8 cellular contexts compared by ENCODE assay signal in genomic region chr19:15629003-15629880, GRCh38. TPM values are rescaled to one million over a fixed set of nuclear protein-coding genes. Genes with fewer than 3 reads are reported as not detected.
DNase-seq lines count a peak whose midpoint lies in the region; ATAC-seq and TF ChIP-seq lines count a peak whose summit lies in the region.

No MANE protein-coding gene starts in this region.

- in situ Hi-C loops in mammary epithelial cell (cut with MboI; ENCODE audit: low sequenced_read_pairs in 2 of 2), result loop anchor here (10.0 to 25.0 kb wide), 4 partner anchors 236 to 558 kb away; partner anchors contain the start of genes FAM32A (in 2 of the 2) and AP1M1 (in 1 of the 2)

- no peak overlapping the region for H3K27ac ChIP-seq in mammary epithelial cell (ENCODE audit: insufficient read depth, low read depth, low read length)

- H3K9me3 Mint-ChIP-seq in WTC11, result peaks cover 41% of the 10 kb centered on the region

- no peak overlapping the region for H3K27ac Mint-ChIP-seq in WTC11

- ATAC-seq in WTC11, result peak; percentile 90
- no peak for ATAC-seq in HG02840 (IDR thresholded peaks at IDR 0.05; ENCODE audit: low FRiP score, unreplicated experiment)

- CTCF ChIA-PET in WTC11 (lab: Charles Lee) (interaction anchor here (0.7 to 1.0 kb wide), 4 partner anchors 151 to 482 kb away, joined by 3 to 4 read pairs (median 3); no protein-coding TSS in a partner anchor), mammary epithelial cell (lab: Charles Lee; ENCODE audit: low non-redundant PET) (interaction anchor here (0.7 kb wide), 1 partner anchor 95 kb away, joined by 4 read pairs; no protein-coding TSS in a partner anchor)

- 8% methylated on average over 22 of the region's 25 CpGs for WGBS in mammary epithelial cell (ENCODE audit: low coverage, missing lambda C conversion rate)

- intact Hi-C loops in mammary epithelial cell (cut with micrococcal nuclease), result loop anchor here (1.0 to 10.0 kb wide), 5 partner anchors 181 to 756 kb away; no protein-coding TSS in a partner anchor

- POLR2A ChIA-PET in WTC11 (lab: Charles Lee), result no interaction called here

- no peaks in the 10 kb centered on the region for H3K27me3 ChIP-seq in mammary epithelial cell (ENCODE audit: insufficient read depth, low read length)

- peak; percentile 21 to 70 (median 22) for DNase-seq in NCI-H1417 (lab: John Stamatoyannopoulos, UW)
- DNase-seq in NCI-H1417 treated with DMSO at 0.1 percent for 48 hours (lab: John Stamatoyannopoulos, UW), result no peak
- DNase-seq in NCI-H2081 treated with DMSO at 0.1 percent for 48 hours (lab: John Stamatoyannopoulos, UW), result peak; percentile 6
- peak; percentile 90 for DNase-seq in WTC11 (ENCODE audit: low spot score)
- DNase-seq in mammary epithelial cell, result peak; percentile 64
- DNase-seq in islet precursor cell, result peak; percentile 78
- peak; percentile 93 to 94 for DNase-seq in stimulated activated CD4-positive, alpha-beta T cell treated with anti-CD3 and anti-CD28 coated beads, Interleukin-1b, Interleukin-23, amount 100 ng/mL, for 4 hours (ENCODE audit: low read depth in 2 of 2)

- BruUV-seq in mammary epithelial cell (replicated peaks; lab: Mats Ljungman, UMichigan), result no TSS peak

- H3K9ac ChIP-seq in mammary epithelial cell (ENCODE audit: insufficient read depth, low read length), result no peak overlapping the region

- H3K4me2 ChIP-seq in mammary epithelial cell (ENCODE audit: insufficient read depth, low read depth, low read length), result peak overlapping the region; percentile 58

- peaks cover 3% of the 10 kb centered on the region for H3K4me1 ChIP-seq in mammary epithelial cell (ENCODE audit: insufficient read depth, low read length)

- H3K27me3 Mint-ChIP-seq in WTC11 (ENCODE audit: low read depth), result peaks cover 3% of the 10 kb centered on the region; the same call in 1 of the 2 replicates

- 0 out of 2 replicates have a peak, but pooled peaks cover 2% of the 10 kb centered on the region for H3K36me3 Mint-ChIP-seq in WTC11

- dilution Hi-C loops in mammary epithelial cell (cut with HindIII; ENCODE audit: low sequenced_read_pairs), result loop anchor here (5.0 kb wide), 1 partner anchor 268 kb away; the partner anchor contains the start of gene CYP4F2

- H3K4me3 ChIP-seq in mammary epithelial cell (replicated peaks in 1 of 3; ENCODE audit: insufficient read depth in 1 of 3, low read depth in 2 of 3, low read length in 3 of 3), result peak overlapping the region in 1 of 3 experiments; percentile 12

- no peaks in the 10 kb centered on the region for H3K4me1 Mint-ChIP-seq in WTC11

- peak overlapping the region; percentile 62 for H2AFZ ChIP-seq in mammary epithelial cell (ENCODE audit: low read depth, low read length)

- no peak overlapping the region for H3K4me3 Mint-ChIP-seq in WTC11

- no peaks in the 10 kb centered on the region for H3K9me3 ChIP-seq in mammary epithelial cell (replicated peaks; ENCODE audit: insufficient read depth, low read length)

- TF ChIP-seq CTCF in WTC11 (IDR thresholded peaks at IDR 0.05) (peak; percentile 97), mammary epithelial cell (conservative IDR thresholded peaks at IDR 0.05 in 1 of 2, IDR thresholded peaks at IDR 0.05 in 1 of 2; ENCODE audit: extremely low read depth in 1 of 2, insufficient read depth in 1 of 2, low read depth in 1 of 2, low read length in 2 of 2) (peak; percentile 89 to 94)

- no peaks in the 10 kb centered on the region for H3K79me2 ChIP-seq in mammary epithelial cell (ENCODE audit: insufficient read depth, low read length)

- no peaks in the 10 kb centered on the region for H4K20me1 ChIP-seq in mammary epithelial cell (ENCODE audit: insufficient read depth, low read length)

- no peaks in the 10 kb centered on the region for H3K36me3 ChIP-seq in mammary epithelial cell (ENCODE audit: insufficient read depth, low read length)

TF ChIP-seq in WTC11, 78 proteins besides CTCF, POLR2A, EP300 and RAD21 (continues in another document):
- TF ChIP-seq ATF6 (CRISPR knock-in tag; IDR thresholded peaks at IDR 0.05) (no peak), E2F5 (CRISPR knock-in tag; IDR thresholded peaks at IDR 0.05) (no peak), FOXJ3 (CRISPR knock-in tag; IDR thresholded peaks at IDR 0.05; ENCODE audit: borderline replicate concordance) (no peak), PRRX2 (CRISPR knock-in tag; IDR thresholded peaks at IDR 0.05) (no peak), ATF2 (CRISPR knock-in tag; IDR thresholded peaks at IDR 0.05; ENCODE audit: borderline replicate concordance, low read depth) (no peak), FOXK1 (CRISPR knock-in tag; IDR thresholded peaks at IDR 0.05) (no peak), IRF1 (CRISPR knock-in tag; IDR thresholded peaks at IDR 0.05) (no peak), ETV6 (CRISPR knock-in tag; IDR thresholded peaks at IDR 0.05) (no peak), ATF3 (CRISPR knock-in tag; conservative IDR thresholded peaks at IDR 0.05) (no peak), TP53 (CRISPR knock-in tag; IDR thresholded peaks at IDR 0.05) (no peak), ZNF219 (CRISPR knock-in tag; IDR thresholded peaks at IDR 0.05; ENCODE audit: borderline replicate concordance) (no peak), KAT7 (CRISPR knock-in tag; IDR thresholded peaks at IDR 0.05; ENCODE audit: borderline replicate concordance) (no peak), SP1 (CRISPR knock-in tag; conservative IDR thresholded peaks at IDR 0.05) (no peak), ZMAT4 (CRISPR knock-in tag; IDR thresholded peaks at IDR 0.05) (no peak)

RNA-seq across cellular contexts. Expression of gene CYP4F3, which starts 11.5 kb away (rescaled TPM):
- total RNA-seq in WTC11 (2021), result 0.04 to 0.14 TPM (median 0.05 TPM) in 3 replicates
- total RNA-seq in mammary epithelial cell, result under 1 TPM; under 0.01 to 0.54 TPM
- polyA plus RNA-seq in mammary epithelial cell, result 0.86 TPM
- polyA minus RNA-seq in mammary epithelial cell, result 2.8 TPM

RNA-seq across cellular contexts. Expression of gene CYP4F8, which starts 14.2 kb away (rescaled TPM):
- total RNA-seq in WTC11 (2021) (not detected in 3 replicates), mammary epithelial cell (not detected)
- polyA plus RNA-seq in mammary epithelial cell, result not detected
- not detected for polyA minus RNA-seq in mammary epithelial cell

RNA-seq across cellular contexts. Expression of gene CYP4F12, which starts 43.6 kb away (rescaled TPM):
- total RNA-seq in WTC11 (2021), result not detected in 3 replicates
- total RNA-seq in mammary epithelial cell, result not detected
- 0.26 TPM for polyA plus RNA-seq in mammary epithelial cell
- not detected for polyA minus RNA-seq in mammary epithelial cell
